ENCODE assay signal across 19 cellular contexts in the genomic region with DNA sequence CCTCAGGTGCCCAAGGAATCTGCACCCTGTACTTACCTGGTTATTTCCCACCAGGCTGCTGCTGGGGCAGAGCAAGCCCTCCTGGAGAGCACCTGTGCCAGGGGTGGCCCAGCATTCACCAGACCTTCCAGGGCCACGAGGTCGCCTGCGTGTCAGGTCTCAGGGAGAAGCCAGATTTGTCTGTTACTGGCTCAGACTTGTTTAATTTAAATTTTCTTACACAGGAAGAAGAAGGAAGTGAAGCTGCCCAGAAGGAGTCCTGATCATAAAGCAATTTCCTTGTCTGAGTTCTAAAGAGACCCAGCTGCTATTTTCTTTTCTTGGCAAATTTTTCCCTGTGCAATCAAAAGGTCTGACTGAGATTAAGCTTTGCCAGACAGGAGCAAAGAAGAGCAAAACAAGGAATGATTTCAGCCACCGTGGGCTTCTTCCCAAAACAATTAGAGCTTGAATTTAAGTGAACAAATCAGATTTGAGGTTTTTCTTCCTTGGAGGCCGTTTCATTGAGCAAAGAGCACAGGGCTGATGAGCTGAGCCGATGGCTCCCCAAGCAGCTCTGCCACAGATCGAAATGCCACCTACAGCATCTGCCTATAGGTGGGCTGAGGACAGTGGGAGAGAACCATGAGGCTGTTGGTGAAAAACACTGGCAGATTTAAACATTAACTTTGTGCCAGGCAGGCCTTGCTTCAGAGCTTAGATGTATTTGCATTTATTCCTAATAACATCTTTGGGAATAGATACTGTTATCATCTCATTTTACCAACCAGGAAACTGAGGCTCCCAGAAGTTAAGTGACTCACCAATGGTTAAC.
"Had no signal": no experiment of that assay in that cellular context is flagged by ENCODE, and none has a peak within 500 bp of the region (broad histone marks: within the 10 kb centered on the region; RNA-seq: fewer than 3 reads in every experiment).

No MANE protein-coding gene starts in this region.

- H3K4me1 Mint-ChIP-seq: stimulated activated memory B cell treated with anti-CD40 and anti-IgM and Interleukin-4, amounts not matched to agents 10 μg/mL and 1 μg/mL and 100 μg/mL, for 72 hours had no signal

- H3K36me3 ChIP-seq: gastrocnemius medialis, neutrophil, pancreas, right lobe of liver had no signal

- H3K36me3 Mint-ChIP-seq: activated CD4-positive, alpha-beta memory T cell treated with anti-CD3 and anti-CD28 coated beads for 36 hours; activated naive CD8-positive, alpha-beta T cell; stimulated activated memory B cell treated with anti-CD40 and anti-IgM and Interleukin-4, amounts not matched to agents 10 μg/mL and 1 μg/mL and 100 μg/mL, for 72 hours; WTC11 had no signal

- H3K27ac ChIP-seq: neutrophil, pancreas, right lobe of liver had no signal

- H3K9me3 ChIP-seq: gastrocnemius medialis, neutrophil, pancreas, right lobe of liver had no signal

- H3K27ac Mint-ChIP-seq: activated CD4-positive, alpha-beta memory T cell treated with anti-CD3 and anti-CD28 coated beads for 36 hours; activated CD4-positive, alpha-beta T cell treated with anti-CD3 and anti-CD28 coated beads for 36 hours; activated naive CD8-positive, alpha-beta T cell; activated T-helper 1 cell treated with anti-CD3 and anti-CD28 coated beads, Interleukin-12 subunit alpha, Interleukin-12 subunit beta, Interleukin-2, Interleukin-4 antibody, amounts not matched to agents 30 ng/mL and 10 ng/mL and 1 ng/mL, durations not matched to agents 14 hours and 24 hours and 36 hours; naive thymus-derived CD4-positive, alpha-beta T cell; stimulated activated memory B cell treated with anti-CD40 and anti-IgM and Interleukin-4, amounts not matched to agents 10 μg/mL and 1 μg/mL and 100 μg/mL, for 72 hours; WTC11 had no signal

- H3K4me2 ChIP-seq: smooth muscle cell had no signal

- H3K9me3 Mint-ChIP-seq: activated CD4-positive, alpha-beta memory T cell treated with anti-CD3 and anti-CD28 coated beads for 36 hours; activated T-helper 1 cell treated with anti-CD3 and anti-CD28 coated beads, Interleukin-12 subunit alpha, Interleukin-12 subunit beta, Interleukin-2, Interleukin-4 antibody, amounts not matched to agents 30 ng/mL and 10 ng/mL and 1 ng/mL, durations not matched to agents 14 hours and 24 hours and 36 hours; stimulated activated memory B cell treated with anti-CD40 and anti-IgM and Interleukin-4, amounts not matched to agents 10 μg/mL and 1 μg/mL and 100 μg/mL, for 72 hours; T-helper 2 cell treated with Interferon-gamma antibody and Interleukin-4, amounts not matched to agents 5 μg/mL and 100 μg/mL, for 36 hours had no signal

- ATAC-seq: activated CD4-positive, alpha-beta T cell treated with anti-CD3 and anti-CD28 coated beads for 36 hours; naive thymus-derived CD4-positive, alpha-beta T cell; pancreas; right lobe of liver; WTC11 had no signal

- DNase-seq: activated CD4-positive, alpha-beta memory T cell treated with anti-CD3 and anti-CD28 coated beads for 36 hours; activated CD4-positive, alpha-beta T cell treated with anti-CD3 and anti-CD28 coated beads for 36 hours; activated T-cell treated with anti-CD3 and anti-CD28 coated beads for 4 hours; amniotic stem cell; effector memory CD4-positive, alpha-beta T cell; kidney; mesenchymal stem cell; naive thymus-derived CD4-positive, alpha-beta T cell; pancreas; right lobe of liver; stimulated activated CD4-positive, alpha-beta T cell treated with anti-CD3 and anti-CD28 coated beads, Interleukin-4, amount 100 ng/mL, for 4 hours had no signal

- H3K4me3 Mint-ChIP-seq: activated CD4-positive, alpha-beta memory T cell treated with anti-CD3 and anti-CD28 coated beads for 36 hours; activated CD4-positive, alpha-beta T cell treated with anti-CD3 and anti-CD28 coated beads for 36 hours; activated naive CD8-positive, alpha-beta T cell; activated T-helper 1 cell treated with anti-CD3 and anti-CD28 coated beads, Interleukin-12 subunit alpha, Interleukin-12 subunit beta, Interleukin-2, Interleukin-4 antibody, amounts not matched to agents 30 ng/mL and 10 ng/mL and 1 ng/mL, durations not matched to agents 14 hours and 24 hours and 36 hours; stimulated activated memory B cell treated with anti-CD40 and anti-IgM and Interleukin-4, amounts not matched to agents 10 μg/mL and 1 μg/mL and 100 μg/mL, for 72 hours; T-helper 2 cell treated with Interferon-gamma antibody and Interleukin-4, amounts not matched to agents 5 μg/mL and 100 μg/mL, for 36 hours; WTC11 had no signal

- FAIRE-seq: kidney, pancreas had no signal

- H3K4me1 ChIP-seq: gastrocnemius medialis, pancreas, right lobe of liver had no signal

- H3K4me3 ChIP-seq: gastrocnemius medialis, pancreas, right lobe of liver, smooth muscle cell had no signal

- H3K27me3 ChIP-seq: pancreas, right lobe of liver had no signal
